8 cellular contexts compared by ENCODE assay signal in the genomic region with DNA sequence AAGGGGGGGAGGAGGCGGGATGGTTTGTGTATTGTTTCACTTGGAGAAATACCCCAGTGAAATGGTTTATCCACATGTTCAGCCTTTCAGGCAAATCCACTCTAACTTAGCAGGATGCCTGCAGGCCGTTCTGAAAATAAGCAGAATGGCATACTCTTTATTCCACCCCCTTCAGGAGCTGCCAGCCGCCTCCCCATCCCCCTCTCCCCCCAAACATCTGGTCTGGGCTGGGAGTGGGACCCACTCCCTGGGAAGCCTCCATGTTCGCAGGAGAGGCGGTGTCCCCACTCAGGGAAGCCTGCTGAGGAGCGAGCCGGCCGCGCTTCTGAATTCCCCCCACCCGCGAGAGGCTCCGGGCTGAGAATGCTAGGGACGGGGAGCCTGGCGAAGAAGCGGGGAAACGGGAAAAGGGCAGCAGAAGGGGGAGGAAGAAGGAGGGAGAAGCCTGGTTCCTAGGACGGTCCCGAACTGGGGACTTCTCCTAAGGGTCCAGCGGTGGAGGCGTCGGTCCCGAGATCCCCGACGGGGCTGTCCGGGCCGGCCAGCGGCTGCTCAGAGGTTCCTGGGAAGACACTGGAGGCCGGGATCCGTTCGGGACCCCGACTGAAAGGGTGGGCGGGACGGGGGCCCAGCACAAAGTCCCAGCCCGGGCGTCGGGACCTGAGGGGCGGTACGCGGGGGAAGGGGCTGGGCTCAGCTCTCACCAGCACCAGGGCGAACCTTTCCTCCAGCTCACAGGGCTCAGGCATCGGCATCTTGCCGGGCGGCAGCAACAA. TPM values are rescaled to one million over a fixed set of nuclear protein-coding genes. Genes with fewer than 3 reads are reported as not detected.
A peak's percentile ranks its signal among the peaks of the same experiment; 100 is the strongest.
DNase-seq lines count a peak whose midpoint lies in the region; ATAC-seq lines count a peak whose summit lies in the region.

No MANE protein-coding gene starts in this region.

- H3K27me3 Mint-ChIP-seq in T-helper 17 cell = peaks cover 22% of the 10 kb centered on the region

- peaks cover 2% of the 10 kb centered on the region for H3K36me3 Mint-ChIP-seq in T-helper 17 cell (ENCODE audit: low read depth)

- intact Hi-C loops in left colon (cut with DNase I, micrococcal nuclease) = loop anchor here (5.0 kb wide), 2 partner anchors 59 to 64 kb away; no protein-coding TSS in a partner anchor

- ATAC-seq in HG03097 (IDR thresholded peaks at IDR 0.05; ENCODE audit: low FRiP score, unreplicated experiment) (peak; percentile 20), T-helper 17 cell (peak; percentile 32), left colon (no peak)

- DNase-seq in stimulated activated CD4-positive, alpha-beta T cell treated with anti-CD3 and anti-CD28 coated beads, Interleukin-12 subunit alpha, Interleukin-12 subunit beta, amount 100 ng/mL, for 4 hours = peak; percentile 18
- DNase-seq in stimulated activated CD4-positive, alpha-beta T cell treated with anti-CD3 and anti-CD28 coated beads, Interleukin-4, amount 100 ng/mL, for 24 hours = no peak
- DNase-seq in T-helper 17 cell (peak in 1 of 3 donors; percentile 8), cerebellum (ENCODE audit: low spot score) (peak; percentile 33), left colon (peak; percentile 25 to 39), NCI-H2196 treated with DMSO at 0.1 percent for 48 hours (lab: John Stamatoyannopoulos, UW; ENCODE audit: unreplicated experiment) (no peak)
- peak; percentile 5 to 15 for DNase-seq in stimulated activated CD4-positive, alpha-beta T cell treated with anti-CD3 and anti-CD28 coated beads, Interleukin-4, amount 100 ng/mL, for 4 hours

- peaks cover 41% of the 10 kb centered on the region for H3K4me1 Mint-ChIP-seq in T-helper 17 cell

- H3K9me3 ChIP-seq in T-helper 17 cell (ENCODE audit: control insufficient read depth, low read length, poor library complexity, severe bottlenecking) = no peaks in the 10 kb centered on the region

- H3K4me3 Mint-ChIP-seq in T-helper 17 cell = peak overlapping the region; percentile 96

- peak overlapping the region; percentile 78 for H3K27ac Mint-ChIP-seq in T-helper 17 cell

RNA-seq across cellular contexts. Expression of a gene that starts 0.7 kb away (rescaled TPM):
- total RNA-seq in T-helper 17 cell = 10 to 100 TPM; 17.0 to 19.7 TPM
- total RNA-seq in cerebellum = 22.7 TPM
- 1 to 10 TPM; 2.9 to 8.0 TPM for total RNA-seq in left colon

RNA-seq across cellular contexts. Expression of a gene that starts 34.8 kb away (rescaled TPM):
- total RNA-seq in T-helper 17 cell = 100 to 1,000 TPM; 325 to 376 TPM
- 244 TPM for total RNA-seq in cerebellum
- total RNA-seq in left colon = 100 to 1,000 TPM; 880 to 918 TPM

Comparison
In these comparisons a context has a peak if more than half of its experiments do, and no peak if none do; other contexts are left out.
1. DNase-seq: peak in stimulated activated CD4-positive, alpha-beta T cell treated with anti-CD3 and anti-CD28 coated beads, Interleukin-12 subunit alpha, Interleukin-12 subunit beta, amount 100 ng/mL, for 4 hours (single experiment), cerebellum (single experiment), left colon (2 of 2) and stimulated activated CD4-positive, alpha-beta T cell treated with anti-CD3 and anti-CD28 coated beads, Interleukin-4, amount 100 ng/mL, for 4 hours (2 of 2); none in stimulated activated CD4-positive, alpha-beta T cell treated with anti-CD3 and anti-CD28 coated beads, Interleukin-4, amount 100 ng/mL, for 24 hours (single experiment) and NCI-H2196 treated with DMSO at 0.1 percent for 48 hours (single experiment).